Comparison of ENCODE assay signal across 12 cellular contexts in genomic region chr20:50034567-50035170, GRCh38. TPM values are rescaled to one million over a fixed set of nuclear protein-coding genes. Genes with fewer than 3 reads are reported as not detected.
DNase-seq lines count a peak whose midpoint lies in the region; ATAC-seq and TF ChIP-seq lines count a peak whose summit lies in the region.
"Had no signal": no experiment of that assay in that cellular context is flagged by ENCODE, and none has a peak within 500 bp of the region (broad histone marks: within the 10 kb centered on the region; RNA-seq: fewer than 3 reads in every experiment).

No MANE protein-coding gene starts in this region.

- H3K36me3 Mint-ChIP-seq in natural killer cell treated with Interleukin-12 subunit alpha and Interleukin-12 subunit beta and Interleukin-15 and Interleukin-18, amount 100 ng/mL, for 72 hours = no peaks in the 10 kb centered on the region

- no peak overlapping the region for H3K4me3 Mint-ChIP-seq in natural killer cell treated with Interleukin-12 subunit alpha and Interleukin-12 subunit beta and Interleukin-15 and Interleukin-18, amount 100 ng/mL, for 72 hours

- no peak overlapping the region for H3K27ac Mint-ChIP-seq in natural killer cell treated with Interleukin-12 subunit alpha and Interleukin-12 subunit beta and Interleukin-15 and Interleukin-18, amount 100 ng/mL, for 72 hours

- H3K27ac ChIP-seq in left ventricle myocardium inferior (replicated peaks) = no peak overlapping the region
- H3K27ac ChIP-seq in aorta (ENCODE audit: low read depth in 1 of 2, low read length in 2 of 2) = peak overlapping the region; percentile 62 to 97
- H3K27ac ChIP-seq: psoas muscle had no signal

- DNase-seq in Right ventricle myocardium inferior (ENCODE audit: missing footprints) (peak; percentile 78), left ventricle myocardium inferior (no peak), astrocyte of the spinal cord (ENCODE audit: low read depth, low spot score) (peak; percentile 72), kidney epithelial cell (ENCODE audit: low read depth) (peak; percentile 69), aorta (peak; percentile 88 to 90)
- no peak for DNase-seq in natural killer cell treated with Interleukin-12 subunit alpha and Interleukin-12 subunit beta and Interleukin-15 and Interleukin-18, amount 100 ng/mL, for 72 hours (ENCODE audit: low spot score)
- DNase-seq: cortex of kidney, KG1, NCI-H69, psoas muscle had no signal

- H3K4me3 ChIP-seq in left ventricle myocardium inferior (no peak overlapping the region), astrocyte of the spinal cord (ENCODE audit: low read depth, low read length) (no peak overlapping the region), kidney epithelial cell (ENCODE audit: low read depth, low read length) (no peak overlapping the region), aorta (ENCODE audit: low read length in 2 of 2) (no peak overlapping the region)
- H3K4me3 ChIP-seq: psoas muscle had no signal

- H3K36me3 ChIP-seq in left ventricle myocardium inferior (no peaks in the 10 kb centered on the region), kidney epithelial cell (ENCODE audit: control insufficient read depth, insufficient read depth, low read length) (no peaks in the 10 kb centered on the region), aorta (ENCODE audit: control insufficient read depth in 1 of 2, insufficient read depth in 2 of 2, low read length in 1 of 2) (no peaks in the 10 kb centered on the region)

- in situ Hi-C loops in astrocyte of the spinal cord (cut with HindIII; ENCODE audit: low sequenced_read_pairs) = no loop called here

- H3K27me3 ChIP-seq in left ventricle myocardium inferior (ENCODE audit: low read depth) (no peaks in the 10 kb centered on the region), kidney epithelial cell (ENCODE audit: control insufficient read depth, insufficient read depth, low read length) (no peaks in the 10 kb centered on the region), aorta (ENCODE audit: control insufficient read depth in 1 of 2, insufficient read depth in 2 of 2, low read length in 1 of 2) (no peaks in the 10 kb centered on the region)

- TF ChIP-seq CTCF in left ventricle myocardium inferior (IDR thresholded peaks at IDR 0.05; ENCODE audit: borderline replicate concordance) (no peak), astrocyte of the spinal cord (IDR thresholded peaks at IDR 0.05; ENCODE audit: low read depth, low read length) (no peak), kidney epithelial cell (IDR thresholded peaks at IDR 0.05; ENCODE audit: insufficient read depth, low read length, poor library complexity, severe bottlenecking) (no peak)

- H3K4me1 ChIP-seq in left ventricle myocardium inferior = peaks cover 18% of the 10 kb centered on the region
- H3K4me1 ChIP-seq in aorta (ENCODE audit: control insufficient read depth in 1 of 2, insufficient read depth in 2 of 2, low read length in 2 of 2) = peaks cover 0 to 4% of the 10 kb centered on the region in 2 donors

- peaks cover 2 to 5% of the 10 kb centered on the region in 2 donors for H3K4me1 Mint-ChIP-seq in natural killer cell treated with Interleukin-12 subunit alpha and Interleukin-12 subunit beta and Interleukin-15 and Interleukin-18, amount 100 ng/mL, for 72 hours (ENCODE audit: low read depth in 2 of 2)

- ATAC-seq in Right ventricle myocardium inferior (peak; percentile 38), aorta (ENCODE audit: low FRiP score) (peak; percentile 83), HG03139 (IDR thresholded peaks at IDR 0.05; ENCODE audit: unreplicated experiment) (no peak), HG02938 (IDR thresholded peaks at IDR 0.05; ENCODE audit: unreplicated experiment) (no peak)
- no peak for ATAC-seq in natural killer cell treated with Interleukin-12 subunit alpha and Interleukin-12 subunit beta and Interleukin-15 and Interleukin-18, amount 100 ng/mL, for 72 hours
- ATAC-seq: psoas muscle had no signal

- no peaks in the 10 kb centered on the region for H3K9me3 Mint-ChIP-seq in natural killer cell treated with Interleukin-12 subunit alpha and Interleukin-12 subunit beta and Interleukin-15 and Interleukin-18, amount 100 ng/mL, for 72 hours

- H3K27me3 Mint-ChIP-seq in natural killer cell treated with Interleukin-12 subunit alpha and Interleukin-12 subunit beta and Interleukin-15 and Interleukin-18, amount 100 ng/mL, for 72 hours = peaks cover 0 to 7% of the 10 kb centered on the region in 2 donors

- H3K9me3 ChIP-seq in left ventricle myocardium inferior (replicated peaks) (no peaks in the 10 kb centered on the region), aorta (ENCODE audit: control insufficient read depth, low read length) (no peaks in the 10 kb centered on the region)
- H3K9me3 ChIP-seq: psoas muscle had no signal

- intact Hi-C loops in Right ventricle myocardium inferior (cut with DNase I) (no loop called here), left ventricle myocardium inferior (cut with micrococcal nuclease) (no loop called here), aorta (cut with DNase I) (no loop called here)

- WGBS in aorta, 2 donors = 18 to 21% methylated on average over 9 of the region's 9 CpGs

RNA-seq across cellular contexts. Expression of gene SNAI1, which starts 51.9 kb away (rescaled TPM):
- total RNA-seq in Right ventricle myocardium inferior = 0.73 TPM
- 0.69 TPM for total RNA-seq in left ventricle myocardium inferior
- 1.0 TPM in 1 of 2 replicates, not detected in the other for total RNA-seq in kidney epithelial cell
- total RNA-seq in aorta = 10 to 100 TPM; 10.4 to 44.7 TPM
- 1 to 10 TPM; 7.8 to 8.3 TPM for polyA plus RNA-seq in aorta
- total RNA-seq in natural killer cell treated with Interleukin-12 subunit alpha and Interleukin-12 subunit beta and Interleukin-15 and Interleukin-18, amount 100 ng/mL, for 72 hours = 1 to 10 TPM in 1 of 2 donors, under 1 TPM in 1; 0.71 to 1.3 TPM

Comparison
In these comparisons a context has a peak if more than half of its experiments do, and no peak if none do; other contexts are left out.
1. DNase-seq: peak in Right ventricle myocardium inferior (single experiment), astrocyte of the spinal cord (single experiment), kidney epithelial cell (single experiment) and aorta (2 of 2); none in left ventricle myocardium inferior (single experiment) and natural killer cell treated with Interleukin-12 subunit alpha and Interleukin-12 subunit beta and Interleukin-15 and Interleukin-18, amount 100 ng/mL, for 72 hours (single experiment).
2. ATAC-seq: peak in Right ventricle myocardium inferior (single experiment) and aorta (single experiment); none in natural killer cell treated with Interleukin-12 subunit alpha and Interleukin-12 subunit beta and Interleukin-15 and Interleukin-18, amount 100 ng/mL, for 72 hours (0 of 2), HG03139 (single experiment) and HG02938 (single experiment).